9 cellular contexts compared by ENCODE assay signal in the genomic region with DNA sequence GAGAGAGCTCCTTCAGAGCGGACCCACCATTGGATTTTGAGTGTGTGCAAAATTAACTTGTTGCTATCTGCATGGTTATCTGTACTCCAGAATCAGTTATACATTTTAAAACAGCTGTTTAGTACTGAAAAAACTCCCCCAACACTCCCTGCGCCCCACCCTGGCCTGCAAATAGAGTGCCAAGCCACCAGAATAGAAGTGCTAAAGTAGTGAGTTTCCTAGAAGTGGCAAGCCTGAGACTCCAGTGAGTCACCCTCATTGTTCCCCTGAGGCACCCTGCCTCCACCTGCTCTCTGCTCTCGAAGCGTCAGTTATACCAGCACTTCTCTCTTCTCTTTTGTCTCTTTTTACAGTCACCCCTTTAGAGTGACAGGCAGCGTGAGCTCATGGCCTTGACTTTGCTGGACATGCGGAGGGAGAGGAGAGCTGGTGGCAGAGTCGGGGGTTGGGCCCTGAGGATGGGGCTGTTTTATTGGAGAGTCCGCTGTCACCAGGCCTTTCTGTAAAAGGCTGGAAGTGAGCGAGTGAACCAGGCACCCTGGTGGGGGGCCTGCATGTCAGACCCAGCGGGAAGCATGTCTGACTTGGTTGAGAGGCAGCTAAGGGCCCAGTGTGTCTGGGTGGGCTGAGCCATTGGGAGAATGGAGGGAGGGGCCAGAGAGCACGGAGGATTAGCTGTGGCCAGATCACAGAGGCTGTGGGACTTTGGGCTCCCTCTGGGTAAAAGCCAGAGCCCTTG. TPM values are rescaled to one million over a fixed set of nuclear protein-coding genes. Genes with fewer than 3 reads are reported as not detected.
DNase-seq lines count a peak whose midpoint lies in the region; ATAC-seq and TF ChIP-seq lines count a peak whose summit lies in the region.
"Had no signal": no experiment of that assay in that cellular context is flagged by ENCODE, and none has a peak within 500 bp of the region (broad histone marks: within the 10 kb centered on the region; RNA-seq: fewer than 3 reads in every experiment).

No MANE protein-coding gene starts in this region.

- H3K4me2 ChIP-seq in skeletal muscle satellite cell (ENCODE audit: low read length) = peak overlapping the region; percentile 64

- H3K27ac Mint-ChIP-seq in activated CD8-positive, alpha-beta T cell treated with anti-CD3 and anti-CD28 coated beads for 36 hours = peak overlapping the region; percentile 98

- H3K27ac ChIP-seq in esophagus (ENCODE audit: low read depth in 2 of 2, low read length in 1 of 2) = peak overlapping the region; percentile 36 to 80
- H3K27ac ChIP-seq: 22Rv1 had no signal

- no peak overlapping the region for H3K4me3 ChIP-seq in esophagus (ENCODE audit: low read depth in 1 of 2, low read length in 2 of 2)
- H3K4me3 ChIP-seq in skeletal muscle satellite cell (ENCODE audit: low read length) = peak overlapping the region; percentile 19

- TF ChIP-seq CTCF in activated CD8-positive, alpha-beta T cell treated with anti-CD3 and anti-CD28 coated beads for 36 hours (IDR thresholded peaks at IDR 0.05) = no peak

- CTCF ChIA-PET in activated CD8-positive, alpha-beta T cell treated with anti-CD3 and anti-CD28 coated beads for 36 hours (lab: Charles Lee) = interaction anchor here (0.7 to 1.7 kb wide), 4 partner anchors 11 to 108 kb away, joined by 3 to 5 read pairs (median 3); no protein-coding TSS in a partner anchor

- WGBS in esophagus, 2 donors = 62 to 65% methylated on average over 11 of the region's 11 CpGs

- H3K27me3 Mint-ChIP-seq in activated CD8-positive, alpha-beta T cell treated with anti-CD3 and anti-CD28 coated beads for 36 hours = no peaks in the 10 kb centered on the region

- peak; percentile 52 for ATAC-seq in HG02852 (IDR thresholded peaks at IDR 0.05; ENCODE audit: unreplicated experiment)
- peak; percentile 82 for ATAC-seq in activated CD8-positive, alpha-beta T cell treated with anti-CD3 and anti-CD28 coated beads for 36 hours

- H3K4me3 Mint-ChIP-seq in activated CD8-positive, alpha-beta T cell treated with anti-CD3 and anti-CD28 coated beads for 36 hours = peak overlapping the region; percentile 78

- H3K9me3 ChIP-seq in esophagus (ENCODE audit: control insufficient read depth in 2 of 2, insufficient read depth in 1 of 2, low read depth in 1 of 2, low read length in 1 of 2) (no peaks in the 10 kb centered on the region), skeletal muscle satellite cell (replicated peaks; ENCODE audit: low read length) (no peaks in the 10 kb centered on the region)

- intact Hi-C loops in activated CD8-positive, alpha-beta T cell treated with anti-CD3 and anti-CD28 coated beads for 36 hours (cut with micrococcal nuclease) = loop anchor here (10.0 kb wide), 1 partner anchor 255 kb away; the partner anchor contains the start of gene WTAP

- H3K9ac ChIP-seq in skeletal muscle satellite cell (ENCODE audit: low read depth, low read length) = peak overlapping the region; percentile 23

- H3K9me3 Mint-ChIP-seq in activated CD8-positive, alpha-beta T cell treated with anti-CD3 and anti-CD28 coated beads for 36 hours = no peaks in the 10 kb centered on the region

- DNase-seq in DMS 273 (lab: John Stamatoyannopoulos, UW; ENCODE audit: unreplicated experiment) (peak; percentile 27), DMS 273 treated with DMSO at 0.1 percent for 48 hours (lab: John Stamatoyannopoulos, UW) (no peak), NCI-H1436 treated with DMSO at 0.1 percent for 48 hours (lab: John Stamatoyannopoulos, UW) (peak; percentile 65), GM19240 (ENCODE audit: insufficient read length, low spot score) (no peak)
- DNase-seq in activated CD8-positive, alpha-beta T cell treated with anti-CD3 and anti-CD28 coated beads for 36 hours = peak; percentile 92

- H3K4me1 ChIP-seq in esophagus (ENCODE audit: control insufficient read depth in 2 of 2, insufficient read depth in 2 of 2, low read length in 1 of 2) (peaks cover 22 to 44% of the 10 kb centered on the region in 2 donors), skeletal muscle satellite cell (ENCODE audit: control insufficient read depth, insufficient read depth, low read length) (peaks cover 75% of the 10 kb centered on the region)

- POLR2A ChIA-PET in activated CD8-positive, alpha-beta T cell treated with anti-CD3 and anti-CD28 coated beads for 36 hours (lab: Charles Lee) = interaction anchor here (0.6 to 6.6 kb wide), 11 partner anchors 10 to 1002 kb away, joined by 3 to 57 read pairs (median 4); partner anchors contain the start of genes IGF2R and PNLDC1

- no peaks in the 10 kb centered on the region for H3K27me3 ChIP-seq in esophagus (ENCODE audit: control insufficient read depth in 1 of 2, insufficient read depth in 2 of 2, low read length in 2 of 2)
- no peaks in the 10 kb centered on the region for H3K27me3 ChIP-seq in skeletal muscle satellite cell (ENCODE audit: control insufficient read depth, insufficient read depth, low read length)

- H3K36me3 Mint-ChIP-seq in activated CD8-positive, alpha-beta T cell treated with anti-CD3 and anti-CD28 coated beads for 36 hours (ENCODE audit: low read depth) = peaks cover 28% of the 10 kb centered on the region

- H3K36me3 ChIP-seq in esophagus (ENCODE audit: control insufficient read depth in 2 of 2, insufficient read depth in 2 of 2, low read length in 1 of 2) = no peaks in the 10 kb centered on the region
- no peaks in the 10 kb centered on the region for H3K36me3 ChIP-seq in skeletal muscle satellite cell (ENCODE audit: insufficient read depth, low read length)

- peaks cover 95% of the 10 kb centered on the region for H3K4me1 Mint-ChIP-seq in activated CD8-positive, alpha-beta T cell treated with anti-CD3 and anti-CD28 coated beads for 36 hours (ENCODE audit: low read depth)

RNA-seq across cellular contexts. Expression of gene IGF2R, which starts 10.4 kb away (rescaled TPM):
- 10 to 100 TPM; 81.7 to 82.4 TPM for total RNA-seq in activated CD8-positive, alpha-beta T cell treated with anti-CD3 and anti-CD28 coated beads for 36 hours
- 10 to 100 TPM; 12.9 to 15.0 TPM for polyA plus RNA-seq in esophagus
- total RNA-seq in skeletal muscle satellite cell (2012; rRNA removed) = 86.5 and 116 TPM in 2 replicates

Comparison
In these comparisons a context has a peak if more than half of its experiments do, and no peak if none do; other contexts are left out.
1. DNase-seq: peak in DMS 273 (single experiment), NCI-H1436 treated with DMSO at 0.1 percent for 48 hours (single experiment) and activated CD8-positive, alpha-beta T cell treated with anti-CD3 and anti-CD28 coated beads for 36 hours (single experiment); none in DMS 273 treated with DMSO at 0.1 percent for 48 hours (single experiment) and GM19240 (single experiment).